ENCODE assay signal across 10 cellular contexts in the genomic region with DNA sequence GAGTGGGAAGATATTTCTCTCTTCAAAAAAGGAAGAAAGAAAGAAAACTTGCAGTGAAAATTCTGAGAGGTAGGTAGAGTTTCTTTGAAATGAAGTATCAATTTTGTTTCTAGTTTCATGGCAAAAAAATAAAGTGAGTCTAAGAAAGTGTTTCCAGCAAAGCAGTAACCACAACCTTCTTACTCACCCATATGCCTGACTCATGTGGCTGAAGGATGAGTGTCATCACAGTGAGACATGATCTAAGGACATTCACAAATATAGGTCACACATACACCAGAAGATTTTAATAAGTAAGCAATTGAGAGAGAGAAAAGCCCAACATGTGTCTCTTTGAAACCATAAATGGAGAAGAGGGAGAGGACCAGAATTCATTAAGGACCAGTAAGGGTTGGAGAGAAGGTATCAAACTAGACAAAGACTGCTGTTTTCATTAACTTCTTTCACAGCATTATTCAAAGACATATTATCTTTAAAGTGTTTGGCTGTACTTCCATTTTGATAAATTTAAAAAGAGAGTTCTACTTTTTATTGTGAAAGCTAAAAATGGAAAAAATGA.
DNase-seq lines count a peak whose midpoint lies in the region; ATAC-seq and TF ChIP-seq lines count a peak whose summit lies in the region.
"Had no signal": no experiment of that assay in that cellular context is flagged by ENCODE, and none has a peak within 500 bp of the region (broad histone marks: within the 10 kb centered on the region; RNA-seq: fewer than 3 reads in every experiment).

No MANE protein-coding gene starts in this region.

- H4K20me1 ChIP-seq in MM.1S (ENCODE audit: insufficient read depth, low read length): no peaks in the 10 kb centered on the region

- no peak overlapping the region for H3K4me2 ChIP-seq in MM.1S (ENCODE audit: low read depth, low read length)
- H3K4me2 ChIP-seq: neural progenitor cell had no signal

- no peaks in the 10 kb centered on the region for H3K27me3 ChIP-seq in MM.1S (replicated peaks; ENCODE audit: insufficient read depth, low read length)
- H3K27me3 ChIP-seq: adrenal gland, neural progenitor cell had no signal

- no peak for TF ChIP-seq CTCF in MM.1S (IDR thresholded peaks at IDR 0.05; ENCODE audit: low read length)

- H3F3A ChIP-seq in MM.1S (ENCODE audit: insufficient read depth, low read length): no peaks in the 10 kb centered on the region

- DNase-seq in HPDE6-E6E7 (ENCODE audit: extremely low spot score) (peak; percentile 45), fibroblast of the conjunctiva (ENCODE audit: low read depth) (peak; percentile 6), MM.1S (no peak), germinal center (ENCODE audit: low spot score) (no peak), cerebellar cortex (ENCODE audit: low spot score) (no peak), NCI-H1417 treated with DMSO at 0.1 percent for 48 hours (lab: John Stamatoyannopoulos, UW) (no peak)

- H3K9me3 ChIP-seq in MM.1S (replicated peaks; ENCODE audit: insufficient read depth, low read length): no peaks in the 10 kb centered on the region
- H3K9me3 ChIP-seq: adrenal gland had no signal

- H2AFZ ChIP-seq in MM.1S (ENCODE audit: low read length): no peak overlapping the region
- H2AFZ ChIP-seq: neural progenitor cell had no signal

- H3K27ac ChIP-seq in MM.1S (ENCODE audit: low read length): no peak overlapping the region
- H3K27ac ChIP-seq: adrenal gland, neural progenitor cell had no signal

- H3K79me2 ChIP-seq in MM.1S (ENCODE audit: low read length): no peaks in the 10 kb centered on the region

- H3K9me2 ChIP-seq in MM.1S (replicated peaks; ENCODE audit: insufficient read depth, low read length): no peaks in the 10 kb centered on the region

- ATAC-seq in GM18511 (IDR thresholded peaks at IDR 0.05; ENCODE audit: unreplicated experiment) (peak; percentile 95), GM21737 (IDR thresholded peaks at IDR 0.05; ENCODE audit: unreplicated experiment) (peak; percentile 97)

- H3K9ac ChIP-seq in MM.1S (ENCODE audit: low read length): no peak overlapping the region
- H3K9ac ChIP-seq: neural progenitor cell had no signal

- H3K4me1 ChIP-seq in MM.1S (ENCODE audit: low read length): no peaks in the 10 kb centered on the region
- H3K4me1 ChIP-seq: neural progenitor cell had no signal

- H3K4me3 ChIP-seq in MM.1S (ENCODE audit: low read length): no peak overlapping the region
- H3K4me3 ChIP-seq: adrenal gland, neural progenitor cell had no signal

- no peaks in the 10 kb centered on the region for H3K36me3 ChIP-seq in MM.1S (replicated peaks; ENCODE audit: insufficient read depth, low read length)
- H3K36me3 ChIP-seq: adrenal gland, neural progenitor cell had no signal

Comparison
In these comparisons a context has a peak if more than half of its experiments do, and no peak if none do; other contexts are left out.
1. DNase-seq: peak in HPDE6-E6E7 (single experiment) and fibroblast of the conjunctiva (single experiment); none in MM.1S (single experiment), germinal center (single experiment), cerebellar cortex (single experiment) and NCI-H1417 treated with DMSO at 0.1 percent for 48 hours (single experiment).